8 cellular contexts compared by ENCODE assay signal in genomic region chr2:198054299-198054698, GRCh38.
DNase-seq lines count a peak whose midpoint lies in the region; ATAC-seq and TF ChIP-seq lines count a peak whose summit lies in the region.

No MANE protein-coding gene starts in this region.

- POLR2A ChIA-PET in AG04450 (lab: Yijun Ruan, JAX), result no interaction called here

- no peaks in the 10 kb centered on the region for H3K9me3 ChIP-seq in AG04450 (ENCODE audit: control insufficient read depth, insufficient read depth, low read length)

- CTCF ChIA-PET in AG04450 (lab: Charles Lee), result interaction anchor here (1.4 kb wide), 1 partner anchor 197 kb away, joined by 4 read pairs; no protein-coding TSS in a partner anchor

- TF ChIP-seq CTCF in AG04450 (IDR thresholded peaks at IDR 0.05; ENCODE audit: low read depth, low read length) (peak; percentile 69), epithelial cell of esophagus (IDR thresholded peaks at IDR 0.05; ENCODE audit: insufficient read depth, low read depth, low read length, missing control alignments) (peak; percentile 46)

- no peak overlapping the region for H3K27ac ChIP-seq in AG04450 (ENCODE audit: low read depth, low read length)

- no peak overlapping the region for H3K4me3 ChIP-seq in AG04450 (ENCODE audit: low read depth, low read length)
- no peak overlapping the region for H3K4me3 ChIP-seq in epithelial cell of esophagus (ENCODE audit: low read length)

- DNase-seq in AG04450 (ENCODE audit: low read depth, low spot score) (no peak), epithelial cell of esophagus (ENCODE audit: low read depth) (peak; percentile 25), posterior cingulate gyrus (peak in 6 of 10 donors; percentile 14 to 83 (median 24)), cerebellar nuclear complex (lab: John Stamatoyannopoulos, UW) (no peak)
- DNase-seq in activated CD4-positive, alpha-beta T cell treated with anti-CD3 and anti-CD28 coated beads for 48 hours, result peak; percentile 60

- H3K27me3 ChIP-seq in AG04450 (ENCODE audit: control insufficient read depth, insufficient read depth, low read length), result no peaks in the 10 kb centered on the region

- peak; percentile 66 for ATAC-seq in GM18858 (IDR thresholded peaks at IDR 0.05; ENCODE audit: unreplicated experiment)
- ATAC-seq in HG03280 (IDR thresholded peaks at IDR 0.05; ENCODE audit: unreplicated experiment), result peak; percentile 90
- ATAC-seq in HG03108 (IDR thresholded peaks at IDR 0.05; ENCODE audit: unreplicated experiment), result no peak

- intact Hi-C loops in posterior cingulate gyrus (cut with DNase I), result loop anchor here (5.0 kb wide), 1 partner anchor 247 kb away; no protein-coding TSS in a partner anchor

Comparison
In these comparisons a context has a peak if more than half of its experiments do, and no peak if none do; other contexts are left out.
1. DNase-seq: peak in activated CD4-positive, alpha-beta T cell treated with anti-CD3 and anti-CD28 coated beads for 48 hours (single experiment), epithelial cell of esophagus (single experiment) and posterior cingulate gyrus (6 of 10); none in AG04450 (single experiment) and cerebellar nuclear complex (0 of 2).